In genomic region chr1:119225831-119226230, GRCh38 we compare ENCODE assay signal across 22 cellular contexts.
DNase-seq lines count a peak whose midpoint lies in the region; ATAC-seq and TF ChIP-seq lines count a peak whose summit lies in the region.
"Had no signal": no experiment of that assay in that cellular context is flagged by ENCODE, and none has a peak within 500 bp of the region (broad histone marks: within the 10 kb centered on the region; RNA-seq: fewer than 3 reads in every experiment).

No MANE protein-coding gene starts in this region.

- H3K27me3 ChIP-seq in PC-3 (ENCODE audit: low read length) (no peaks in the 10 kb centered on the region), foreskin keratinocyte (no peaks in the 10 kb centered on the region)
- H3K27me3 ChIP-seq: adrenal gland, Peyer's patch had no signal

- H3K79me2 ChIP-seq in PC-3 (ENCODE audit: low read length) = no peaks in the 10 kb centered on the region
- H3K79me2 ChIP-seq: parathyroid adenoma had no signal

- in situ Hi-C loops in ACHN (cut with HindIII; ENCODE audit: low pct_ligation_motif_present, low pct_unique_long_range_greater_than_20kb, low sequenced_read_pairs) = no loop called here

- H3K27ac ChIP-seq in PC-3 (ENCODE audit: low read length) (no peak overlapping the region), foreskin keratinocyte (no peak overlapping the region)
- H3K27ac ChIP-seq: adrenal gland, GM23248, parathyroid adenoma, Peyer's patch, skin epidermis had no signal

- no TSS peak for BruUV-seq in PC-3 (replicated peaks; lab: Mats Ljungman, UMichigan)

- ATAC-seq in PC-3 (no peak), foreskin keratinocyte (peak; percentile 47)
- ATAC-seq: CD8-positive, alpha-beta T cell had no signal

- TF ChIP-seq CTCF in GM12874 (IDR thresholded peaks at IDR 0.05; ENCODE audit: insufficient read depth, low read depth, low read length) = peak; percentile 25; the same call in 1 of the 2 replicates
- peak; percentile 49 for TF ChIP-seq CTCF in PC-3 (conservative IDR thresholded peaks at IDR 0.05; ENCODE audit: low read depth, low read length)
- peak; percentile 53 for TF ChIP-seq CTCF in foreskin keratinocyte (conservative IDR thresholded peaks at IDR 0.05)

- H2AFZ ChIP-seq in PC-3 (ENCODE audit: low read length) = no peak overlapping the region
- H2AFZ ChIP-seq: GM23248, parathyroid adenoma had no signal

- no peaks in the 10 kb centered on the region for H4K20me1 ChIP-seq in PC-3 (ENCODE audit: low read length)

- CTCF ChIA-PET in PC-3 (lab: Charles Lee) = no interaction called here

- no peaks in the 10 kb centered on the region for H3K36me3 ChIP-seq in PC-3 (ENCODE audit: low read depth, low read length)
- H3K36me3 ChIP-seq: adrenal gland, Peyer's patch had no signal

- H3K9me3 ChIP-seq in PC-3 (ENCODE audit: low read length) = no peaks in the 10 kb centered on the region
- H3K9me3 ChIP-seq: adrenal gland, Peyer's patch had no signal

- no peaks in the 10 kb centered on the region for H3F3A ChIP-seq in PC-3 (ENCODE audit: low read length, unreplicated experiment)

- intact Hi-C loops in PC-3 (cut with micrococcal nuclease) = loop anchor here (10.0 kb wide), 1 partner anchor 49 kb away; no protein-coding TSS in a partner anchor

- H3K9me2 ChIP-seq in PC-3 (replicated peaks; ENCODE audit: low read length) = no peaks in the 10 kb centered on the region

- H3K4me2 ChIP-seq in PC-3 (ENCODE audit: low read length) = no peak overlapping the region

- POLR2A ChIA-PET in PC-3 (lab: Charles Lee; ENCODE audit: unreplicated experiment) = no interaction called here

- no peak overlapping the region for H3K9ac ChIP-seq in PC-3 (ENCODE audit: low read length)
- H3K9ac ChIP-seq: GM23248, parathyroid adenoma had no signal

- no peak overlapping the region for H3K4me3 ChIP-seq in PC-3 (ENCODE audit: low read length)
- H3K4me3 ChIP-seq: adrenal gland, GM23248, Peyer's patch, skin epidermis had no signal

- DNase-seq in ACHN = peak; percentile 4
- no peak for DNase-seq in PC-3
- no peak for DNase-seq in foreskin keratinocyte
- DNase-seq in D341Med (ENCODE audit: low spot score) = no peak
- no peak for DNase-seq in kidney glomerular epithelial cell (lab: John Stamatoyannopoulos, UW)
- no peak for DNase-seq in NCI-H1417 (lab: John Stamatoyannopoulos, UW)
- no peak for DNase-seq in SKM-1 (lab: John Stamatoyannopoulos, UW; ENCODE audit: unreplicated experiment)
- DNase-seq: activated effector memory CD4-positive, alpha-beta T cell treated with anti-CD3 and anti-CD28 coated beads, Interleukin-2, amount 50 U/mL, for 16 hours; adrenal gland; CD8-positive, alpha-beta T cell; DND-41; GM23248; head of caudate nucleus; naive B cell; NCI-H1048; NCI-H69; Peyer's patch; stimulated activated CD4-positive, alpha-beta T cell treated with anti-CD3 and anti-CD28 coated beads, Interleukin-4, amount 100 ng/mL, for 1 hour; T-helper 9 cell had no signal

- H3K4me1 ChIP-seq in PC-3 (ENCODE audit: insufficient read depth, low read length) (no peaks in the 10 kb centered on the region), foreskin keratinocyte (no peaks in the 10 kb centered on the region)
- H3K4me1 ChIP-seq: adrenal gland, parathyroid adenoma, Peyer's patch had no signal
